Comparison of ENCODE assay signal across 1 cellular context in the genomic region with DNA sequence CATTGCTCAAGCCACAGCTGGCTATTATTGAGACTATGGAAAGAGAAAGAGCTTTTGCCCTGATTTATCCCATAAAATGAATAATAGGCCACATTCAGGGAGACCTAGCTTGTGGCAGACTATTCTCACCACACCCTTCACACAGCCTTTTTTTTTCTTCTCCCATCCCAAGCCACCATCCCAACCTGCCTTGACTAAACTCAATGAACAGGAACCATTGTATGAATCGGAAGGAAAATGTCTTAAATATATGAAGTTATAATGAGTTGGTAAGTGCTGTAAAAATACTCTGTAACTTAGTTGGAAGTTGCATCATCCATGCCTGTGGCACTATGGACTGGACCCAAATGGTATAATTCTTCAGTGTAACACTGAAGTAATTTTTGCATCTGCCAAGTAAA.
TF ChIP-seq lines count a peak whose summit lies in the region.

No MANE protein-coding gene starts in this region.

TF ChIP-seq in GM23338, 12 proteins besides CTCF, POLR2A, EP300 and RAD21 (continued from another document):
- TF ChIP-seq, protein P1, sequence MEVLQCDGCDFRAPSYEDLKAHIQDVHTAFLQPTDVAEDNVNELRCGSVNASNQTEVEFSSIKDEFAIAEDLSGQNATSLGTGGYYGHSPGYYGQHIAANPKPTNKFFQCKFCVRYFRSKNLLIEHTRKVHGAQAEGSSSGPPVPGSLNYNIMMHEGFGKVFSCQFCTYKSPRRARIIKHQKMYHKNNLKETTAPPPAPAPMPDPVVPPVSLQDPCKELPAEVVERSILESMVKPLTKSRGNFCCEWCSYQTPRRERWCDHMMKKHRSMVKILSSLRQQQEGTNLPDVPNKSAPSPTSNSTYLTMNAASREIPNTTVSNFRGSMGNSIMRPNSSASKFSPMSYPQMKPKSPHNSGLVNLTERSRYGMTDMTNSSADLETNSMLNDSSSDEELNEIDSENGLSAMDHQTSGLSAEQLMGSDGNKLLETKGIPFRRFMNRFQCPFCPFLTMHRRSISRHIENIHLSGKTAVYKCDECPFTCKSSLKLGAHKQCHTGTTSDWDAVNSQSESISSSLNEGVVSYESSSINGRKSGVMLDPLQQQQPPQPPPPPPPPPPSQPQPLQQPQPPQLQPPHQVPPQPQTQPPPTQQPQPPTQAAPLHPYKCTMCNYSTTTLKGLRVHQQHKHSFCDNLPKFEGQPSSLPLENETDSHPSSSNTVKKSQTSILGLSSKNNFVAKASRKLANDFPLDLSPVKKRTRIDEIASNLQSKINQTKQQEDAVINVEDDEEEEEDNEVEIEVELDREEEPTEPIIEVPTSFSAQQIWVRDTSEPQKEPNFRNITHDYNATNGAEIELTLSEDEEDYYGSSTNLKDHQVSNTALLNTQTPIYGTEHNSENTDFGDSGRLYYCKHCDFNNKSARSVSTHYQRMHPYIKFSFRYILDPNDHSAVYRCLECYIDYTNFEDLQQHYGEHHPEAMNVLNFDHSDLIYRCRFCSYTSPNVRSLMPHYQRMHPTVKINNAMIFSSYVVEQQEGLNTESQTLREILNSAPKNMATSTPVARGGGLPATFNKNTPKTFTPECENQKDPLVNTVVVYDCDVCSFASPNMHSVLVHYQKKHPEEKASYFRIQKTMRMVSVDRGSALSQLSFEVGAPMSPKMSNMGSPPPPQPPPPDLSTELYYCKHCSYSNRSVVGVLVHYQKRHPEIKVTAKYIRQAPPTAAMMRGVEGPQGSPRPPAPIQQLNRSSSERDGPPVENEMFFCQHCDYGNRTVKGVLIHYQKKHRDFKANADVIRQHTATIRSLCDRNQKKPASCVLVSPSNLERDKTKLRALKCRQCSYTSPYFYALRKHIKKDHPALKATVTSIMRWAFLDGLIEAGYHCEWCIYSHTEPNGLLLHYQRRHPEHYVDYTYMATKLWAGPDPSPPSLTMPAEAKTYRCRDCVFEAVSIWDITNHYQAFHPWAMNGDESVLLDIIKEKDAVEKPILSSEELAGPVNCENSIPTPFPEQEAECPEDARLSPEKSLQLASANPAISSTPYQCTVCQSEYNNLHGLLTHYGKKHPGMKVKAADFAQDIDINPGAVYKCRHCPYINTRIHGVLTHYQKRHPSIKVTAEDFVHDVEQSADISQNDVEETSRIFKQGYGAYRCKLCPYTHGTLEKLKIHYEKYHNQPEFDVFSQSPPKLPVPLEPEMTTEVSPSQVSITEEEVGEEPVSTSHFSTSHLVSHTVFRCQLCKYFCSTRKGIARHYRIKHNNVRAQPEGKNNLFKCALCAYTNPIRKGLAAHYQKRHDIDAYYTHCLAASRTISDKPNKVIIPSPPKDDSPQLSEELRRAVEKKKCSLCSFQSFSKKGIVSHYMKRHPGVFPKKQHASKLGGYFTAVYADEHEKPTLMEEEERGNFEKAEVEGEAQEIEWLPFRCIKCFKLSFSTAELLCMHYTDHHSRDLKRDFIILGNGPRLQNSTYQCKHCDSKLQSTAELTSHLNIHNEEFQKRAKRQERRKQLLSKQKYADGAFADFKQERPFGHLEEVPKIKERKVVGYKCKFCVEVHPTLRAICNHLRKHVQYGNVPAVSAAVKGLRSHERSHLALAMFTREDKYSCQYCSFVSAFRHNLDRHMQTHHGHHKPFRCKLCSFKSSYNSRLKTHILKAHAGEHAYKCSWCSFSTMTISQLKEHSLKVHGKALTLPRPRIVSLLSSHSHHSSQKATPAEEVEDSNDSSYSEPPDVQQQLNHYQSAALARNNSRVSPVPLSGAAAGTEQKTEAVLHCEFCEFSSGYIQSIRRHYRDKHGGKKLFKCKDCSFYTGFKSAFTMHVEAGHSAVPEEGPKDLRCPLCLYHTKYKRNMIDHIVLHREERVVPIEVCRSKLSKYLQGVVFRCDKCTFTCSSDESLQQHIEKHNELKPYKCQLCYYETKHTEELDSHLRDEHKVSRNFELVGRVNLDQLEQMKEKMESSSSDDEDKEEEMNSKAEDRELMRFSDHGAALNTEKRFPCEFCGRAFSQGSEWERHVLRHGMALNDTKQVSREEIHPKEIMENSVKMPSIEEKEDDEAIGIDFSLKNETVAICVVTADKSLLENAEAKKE (CRISPR knock-in tag; IDR thresholded peaks at IDR 0.05), result no peak
- no peak for TF ChIP-seq ZNF114 (CRISPR knock-in tag; IDR thresholded peaks at IDR 0.05)
- no peak for TF ChIP-seq POLR2AphosphoS5 (IDR thresholded peaks at IDR 0.05; ENCODE audit: low read depth)
- no peak for TF ChIP-seq CREB1 (CRISPR knock-in tag; IDR thresholded peaks at IDR 0.05; ENCODE audit: low read depth)
- TF ChIP-seq JUNB (IDR thresholded peaks at IDR 0.05; ENCODE audit: unreplicated experiment), result no peak
- TF ChIP-seq EZH2 (IDR thresholded peaks at IDR 0.05; ENCODE audit: low read depth, unreplicated experiment), result no peak
